In genomic region chr2:201378496-201379397, GRCh38 we compare ENCODE assay signal across 1 cellular context.
TF ChIP-seq lines count a peak whose summit lies in the region.

No MANE protein-coding gene starts in this region.

TF ChIP-seq in GM23338, 12 proteins besides CTCF, POLR2A, EP300 and RAD21 (continued from another document):
- TF ChIP-seq ZNF462 (CRISPR knock-in tag; IDR thresholded peaks at IDR 0.05) (no peak), REST (IDR thresholded peaks at IDR 0.05; ENCODE audit: unreplicated experiment) (no peak), STAT1 (IDR thresholded peaks at IDR 0.05; ENCODE audit: unreplicated experiment) (no peak), NANOG (IDR thresholded peaks at IDR 0.05; ENCODE audit: borderline replicate concordance) (no peak), ZNF114 (CRISPR knock-in tag; IDR thresholded peaks at IDR 0.05) (no peak), CREB1 (CRISPR knock-in tag; IDR thresholded peaks at IDR 0.05; ENCODE audit: low read depth) (no peak)
